In genomic region chr3:41148446-41148845, GRCh38 we compare ENCODE assay signal across 17 cellular contexts. TPM values are rescaled to one million over a fixed set of nuclear protein-coding genes. Genes with fewer than 3 reads are reported as not detected.
DNase-seq lines count a peak whose midpoint lies in the region; ATAC-seq, FAIRE-seq and TF ChIP-seq lines count a peak whose summit lies in the region.
"Had no signal": no experiment of that assay in that cellular context is flagged by ENCODE, and none has a peak within 500 bp of the region (broad histone marks: within the 10 kb centered on the region; RNA-seq: fewer than 3 reads in every experiment).

No MANE protein-coding gene starts in this region.

- peaks cover 11% of the 10 kb centered on the region for H3K27me3 Mint-ChIP-seq in activated CD8-positive, alpha-beta memory T cell treated with anti-CD3 and anti-CD28 coated beads, Interleukin-2, amount 10 ng/mL, durations not matched to agents 7 days and 5 days

- H3K36me3 Mint-ChIP-seq in activated CD8-positive, alpha-beta memory T cell treated with anti-CD3 and anti-CD28 coated beads, Interleukin-2, amount 10 ng/mL, durations not matched to agents 7 days and 5 days: peaks cover 1% of the 10 kb centered on the region
- H3K36me3 Mint-ChIP-seq: immature natural killer cell had no signal

- peaks cover 5% of the 10 kb centered on the region for H3K9me3 Mint-ChIP-seq in activated CD8-positive, alpha-beta memory T cell treated with anti-CD3 and anti-CD28 coated beads, Interleukin-2, amount 10 ng/mL, durations not matched to agents 7 days and 5 days (ENCODE audit: low read depth)

- POLR2A ChIA-PET in HEK293 (lab: Yijun Ruan, JAX): interaction anchor here (0.6 to 2.6 kb wide), 4 partner anchors 10 to 52 kb away, joined by 3 to 14 read pairs (median 4); partner anchors contain the start of gene CTNNB1

- CTCF ChIA-PET in HEK293 (lab: Yijun Ruan, JAX): interaction anchor here (0.6 to 0.7 kb wide), 2 partner anchors 27 to 113 kb away, joined by 3 to 4 read pairs; no protein-coding TSS in a partner anchor
- CTCF ChIA-PET in activated CD8-positive, alpha-beta memory T cell treated with anti-CD3 and anti-CD28 coated beads, Interleukin-2, amount 10 ng/mL, durations not matched to agents 7 days and 5 days (lab: Charles Lee): no interaction called here

- no peak overlapping the region for H3K27ac Mint-ChIP-seq in activated CD8-positive, alpha-beta memory T cell treated with anti-CD3 and anti-CD28 coated beads, Interleukin-2, amount 10 ng/mL, durations not matched to agents 7 days and 5 days
- H3K27ac Mint-ChIP-seq: immature natural killer cell had no signal

- peak overlapping the region; percentile 30 for H3K27ac ChIP-seq in HEK293 (ENCODE audit: extremely low read depth, low read depth, low read length)
- H3K27ac ChIP-seq: breast epithelium, C4-2B, SJCRH30, tibial artery had no signal

- FAIRE-seq in RCC 7860 (lab: Jason Lieb, UNC) (peak; percentile 65), frontal cortex (lab: Jason Lieb, UNC) (no peak)

- no peaks in the 10 kb centered on the region for H3K4me1 Mint-ChIP-seq in activated CD8-positive, alpha-beta memory T cell treated with anti-CD3 and anti-CD28 coated beads, Interleukin-2, amount 10 ng/mL, durations not matched to agents 7 days and 5 days
- H3K4me1 Mint-ChIP-seq: immature natural killer cell had no signal

- H3K9me3 ChIP-seq in HEK293 (ENCODE audit: control insufficient read depth, insufficient read depth, low read depth, low read length) (no peaks in the 10 kb centered on the region), BE2C (no peaks in the 10 kb centered on the region)
- H3K9me3 ChIP-seq: breast epithelium, SJCRH30, tibial artery had no signal

- no peak overlapping the region for H3K4me3 ChIP-seq in HEK293 (ENCODE audit: low read depth, low read length)
- no peak overlapping the region for H3K4me3 ChIP-seq in epithelial cell of proximal tubule (ENCODE audit: low read depth, low read length)
- H3K4me3 ChIP-seq in BE2C (ENCODE audit: low read depth, low read length): no peak overlapping the region
- H3K4me3 ChIP-seq: breast epithelium, SJCRH30, tibial artery had no signal

- H3K4me1 ChIP-seq in HEK293 (ENCODE audit: control insufficient read depth, insufficient read depth, low read length) (peaks cover 2% of the 10 kb centered on the region), BE2C (no peaks in the 10 kb centered on the region)
- H3K4me1 ChIP-seq: breast epithelium, SJCRH30, tibial artery had no signal

- H3K4me3 Mint-ChIP-seq in activated CD8-positive, alpha-beta memory T cell treated with anti-CD3 and anti-CD28 coated beads, Interleukin-2, amount 10 ng/mL, durations not matched to agents 7 days and 5 days: no peak overlapping the region
- H3K4me3 Mint-ChIP-seq: immature natural killer cell had no signal

- DNase-seq in RCC 7860 (ENCODE audit: low spot score): peak; percentile 67
- DNase-seq in epithelial cell of proximal tubule (ENCODE audit: low read depth): peak; percentile 73
- peak; percentile 97 for DNase-seq in renal cortical epithelial cell (ENCODE audit: low read depth)
- DNase-seq in BE2C: no peak
- DNase-seq in activated CD8-positive, alpha-beta memory T cell treated with anti-CD3 and anti-CD28 coated beads, Interleukin-2, amount 10 ng/mL, durations not matched to agents 7 days and 5 days: no peak
- DNase-seq in frontal cortex (ENCODE audit: low spot score in 2 of 2): no peak
- DNase-seq: activated CD4-positive, alpha-beta T cell treated with anti-CD3 and anti-CD28 coated beads, Interleukin-2, amount 50 U/mL, for 1 hour; activated naive CD4-positive, alpha-beta T cell treated with anti-CD3 and anti-CD28 coated beads, Interleukin-2, amount 50 U/mL, for 16 hours; head of caudate nucleus; immature natural killer cell; NCI-H1048; nucleus accumbens; SJCRH30; tibial artery had no signal

- ATAC-seq in activated CD8-positive, alpha-beta memory T cell treated with anti-CD3 and anti-CD28 coated beads, Interleukin-2, amount 10 ng/mL, durations not matched to agents 7 days and 5 days: no peak

- H3K36me3 ChIP-seq in HEK293 (ENCODE audit: control insufficient read depth in 2 of 2, insufficient read depth in 1 of 2, low read length in 2 of 2): no peaks in the 10 kb centered on the region
- H3K36me3 ChIP-seq in BE2C: no peaks in the 10 kb centered on the region
- H3K36me3 ChIP-seq: breast epithelium, SJCRH30, tibial artery had no signal

- no peaks in the 10 kb centered on the region for H3K27me3 ChIP-seq in BE2C
- H3K27me3 ChIP-seq: breast epithelium, SJCRH30, tibial artery had no signal

- TF ChIP-seq CTCF in HEK293 (tag by site-specific recombination; IDR thresholded peaks at IDR 0.05) (no peak), epithelial cell of proximal tubule (conservative IDR thresholded peaks at IDR 0.05; ENCODE audit: low read depth, low read length) (no peak), BE2C (IDR thresholded peaks at IDR 0.05; ENCODE audit: low read depth, low read length) (no peak)

TF ChIP-seq in HEK293, 187 proteins besides CTCF, POLR2A, EP300 and RAD21 (continues in another document):
- TF ChIP-seq TRIM28 (IDR thresholded peaks at IDR 0.05; ENCODE audit: borderline replicate concordance, low read length) (0 out of 2 replicates have a peak, but pooled peaks have one; percentile 70), ZEB2 (tag by site-specific recombination; IDR thresholded peaks at IDR 0.05) (no peak), OVOL3 (tag by site-specific recombination; IDR thresholded peaks at IDR 0.05) (no peak), PBX3 (CRISPR knock-in tag; IDR thresholded peaks at IDR 0.05) (no peak), ZXDB (tag by site-specific recombination; IDR thresholded peaks at IDR 0.05) (0 out of 2 replicates have a peak, but pooled peaks have one; percentile 36), ZNF843 (tag by site-specific recombination; IDR thresholded peaks at IDR 0.05) (0 out of 2 replicates have a peak, but pooled peaks have one; percentile 27), ZNF169 (tag by site-specific recombination; IDR thresholded peaks at IDR 0.05) (no peak), INSM2 (tag by site-specific recombination; IDR thresholded peaks at IDR 0.05) (0 out of 2 replicates have a peak, but pooled peaks have one; percentile 27), ZNF488 (tag by site-specific recombination; IDR thresholded peaks at IDR 0.05) (no peak), ZNF266 (tag by site-specific recombination; IDR thresholded peaks at IDR 0.05; ENCODE audit: low read depth) (no peak), ZNF501 (tag by site-specific recombination; IDR thresholded peaks at IDR 0.05) (no peak), ZNF629 (tag by site-specific recombination; IDR thresholded peaks at IDR 0.05) (0 out of 2 replicates have a peak, but pooled peaks have one; percentile 23), ZNF354C (tag by site-specific recombination; IDR thresholded peaks at IDR 0.05; ENCODE audit: borderline replicate concordance, low read depth) (no peak), ZBTB17 (tag by site-specific recombination; IDR thresholded peaks at IDR 0.05) (no peak), WT1 (tag by site-specific recombination; IDR thresholded peaks at IDR 0.05) (peak; percentile 19; the same call in 1 of the 2 replicates), ZNF362 (tag by site-specific recombination; IDR thresholded peaks at IDR 0.05) (no peak), ZNF626 (tag by site-specific recombination; IDR thresholded peaks at IDR 0.05) (no peak), ZBTB20 (tag by site-specific recombination; IDR thresholded peaks at IDR 0.05) (peak; percentile 18; the same call in 1 of the 2 replicates)

RNA-seq across cellular contexts. Expression of gene CTNNB1, which starts 50.9 kb away (rescaled TPM):
- total RNA-seq in epithelial cell of proximal tubule (366 and 495 TPM in 2 replicates), renal cortical epithelial cell (829 and 1,237 TPM in 2 replicates), frontal cortex (962 TPM)
- polyA plus RNA-seq in BE2C (2012; ENCODE audit: insufficient read depth, insufficient read length, low read depth): 102 TPM
- 100 to 1,000 TPM; 116 to 214 TPM for total RNA-seq in activated CD8-positive, alpha-beta memory T cell treated with anti-CD3 and anti-CD28 coated beads, Interleukin-2, amount 10 ng/mL, durations not matched to agents 7 days and 5 days

Comparison
In these comparisons a context has a peak if more than half of its experiments do, and no peak if none do; other contexts are left out.
1. DNase-seq: peak in RCC 7860 (single experiment), epithelial cell of proximal tubule (single experiment) and renal cortical epithelial cell (single experiment); none in BE2C (single experiment), activated CD8-positive, alpha-beta memory T cell treated with anti-CD3 and anti-CD28 coated beads, Interleukin-2, amount 10 ng/mL, durations not matched to agents 7 days and 5 days (single experiment) and frontal cortex (0 of 2).